In the genomic region with DNA sequence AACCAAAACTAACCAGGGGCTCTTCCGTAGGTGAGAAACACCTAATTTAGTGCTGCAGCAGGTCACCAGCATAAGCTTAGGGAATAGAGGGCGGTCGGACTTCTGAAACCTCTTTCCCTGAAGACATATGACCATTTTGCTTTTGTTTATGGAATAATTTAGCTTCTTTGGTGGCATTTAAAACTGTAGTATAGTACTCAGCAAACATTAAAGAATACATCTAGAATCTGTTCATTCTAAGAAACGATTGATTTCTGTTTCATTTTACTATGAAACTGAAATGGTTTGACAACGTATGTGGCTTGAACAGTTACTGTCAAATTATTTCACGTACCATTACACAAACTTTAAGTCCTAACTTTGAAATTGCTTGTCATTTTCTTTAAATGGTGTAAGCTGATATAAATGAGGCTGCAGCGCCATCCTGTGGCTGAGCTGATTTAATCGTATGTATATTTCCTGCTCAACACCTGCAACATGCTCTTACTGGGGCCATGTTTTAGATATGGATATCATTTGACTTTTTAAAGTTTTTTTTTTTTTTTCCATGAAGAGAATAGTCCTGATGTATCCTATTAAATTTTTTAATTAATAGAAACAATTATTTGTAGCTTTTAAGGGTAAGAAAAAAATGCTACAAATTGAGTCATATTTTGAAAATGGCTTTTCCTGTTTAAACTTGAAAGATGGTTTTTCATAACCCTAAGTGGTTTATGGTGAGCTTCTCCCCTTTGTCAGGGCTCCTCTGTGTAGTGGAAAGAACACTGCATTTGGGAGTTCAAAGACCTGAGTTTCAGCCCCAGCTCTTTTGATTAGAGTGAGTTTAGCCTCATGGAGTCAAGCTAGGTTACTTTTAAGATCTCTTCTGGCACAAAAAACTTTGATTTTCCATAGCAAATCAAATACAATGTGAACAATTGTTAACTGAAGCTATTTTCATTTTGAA, we compare ENCODE assay signal across 8 cellular contexts. TPM values are rescaled to one million over a fixed set of nuclear protein-coding genes. Genes with fewer than 3 reads are reported as not detected.
A peak's percentile ranks its signal among the peaks of the same experiment; 100 is the strongest.
DNase-seq lines count a peak whose midpoint lies in the region; ATAC-seq and TF ChIP-seq lines count a peak whose summit lies in the region.

No MANE protein-coding gene starts in this region.

- ATAC-seq in GM19023 (IDR thresholded peaks at IDR 0.05; ENCODE audit: unreplicated experiment) (peak; percentile 44), HG03196 (IDR thresholded peaks at IDR 0.05; ENCODE audit: unreplicated experiment) (peak; percentile 66)

- H3K4me3 ChIP-seq in BE2C (ENCODE audit: low read depth, low read length), result no peak overlapping the region
- H3K4me3 ChIP-seq in dorsolateral prefrontal cortex, result no peak overlapping the region

- intact Hi-C loops in dorsolateral prefrontal cortex (cut with DNase I), result loop anchor here (2.0 to 10.0 kb wide), 4 partner anchors 114 to 454 kb away; a partner anchor contains a TSS

- TF ChIP-seq CTCF in BE2C (IDR thresholded peaks at IDR 0.05; ENCODE audit: low read depth, low read length) (peak; percentile 61), dorsolateral prefrontal cortex (IDR thresholded peaks at IDR 0.05 in 54 of 56, conservative IDR thresholded peaks at IDR 0.05 in 2 of 56; ENCODE audit: low read depth in 1 of 56, partially characterized antibody in 56 of 56) (peak; percentile 63 to 92 (median 78))

- no peak overlapping the region for H3K27ac ChIP-seq in dorsolateral prefrontal cortex

- peak; percentile 75 for DNase-seq in BE2C
- peak; percentile 73 for DNase-seq in NCI-H460 (ENCODE audit: extremely low read depth, low read depth)
- DNase-seq in activated CD4-positive, alpha-beta T cell treated with anti-CD3 and anti-CD28 coated beads, Interleukin-2, amount 50 U/mL, for 48 hours, result peak; percentile 90 to 91
- peak; percentile 58 to 91 (median 68) for DNase-seq in dorsolateral prefrontal cortex
- DNase-seq in medulla oblongata (ENCODE audit: extremely low spot score), result peak; percentile 80
- DNase-seq in stimulated activated CD8-positive, alpha-beta memory T cell treated with anti-CD3 and anti-CD28 coated beads, Interleukin-15, amount 100 ng/mL, for 48 hours (ENCODE audit: low read depth in 2 of 2), result peak; percentile 59 to 64

- H3K27me3 ChIP-seq in BE2C (no peaks in the 10 kb centered on the region), dorsolateral prefrontal cortex (no peaks in the 10 kb centered on the region)

- H3K36me3 ChIP-seq in BE2C, result no peaks in the 10 kb centered on the region

- H3K4me1 ChIP-seq in BE2C, result no peaks in the 10 kb centered on the region

- H3K9me3 ChIP-seq in BE2C, result no peaks in the 10 kb centered on the region

RNA-seq across cellular contexts. Expression of a gene that starts 27.4 kb away (rescaled TPM):
- not detected for polyA plus RNA-seq in BE2C (2012; ENCODE audit: insufficient read depth, insufficient read length, low read depth)
- total RNA-seq in NCI-H460 (2014; rRNA removed; shearing (Covaris generic)), result 0.20 and 0.72 TPM in 2 replicates
- 0.01 and 0.21 TPM in 2 replicates for polyA plus RNA-seq in NCI-H460 (2014; cell fraction: nucleus; rRNA removed)
- total RNA-seq in dorsolateral prefrontal cortex, result 10 to 100 TPM in 9 of 120 experiments, 1 to 10 TPM in 111; 3.2 to 17.7 (median 6.6) TPM
